Comparison of ENCODE assay signal across 33 cellular contexts in the genomic region with DNA sequence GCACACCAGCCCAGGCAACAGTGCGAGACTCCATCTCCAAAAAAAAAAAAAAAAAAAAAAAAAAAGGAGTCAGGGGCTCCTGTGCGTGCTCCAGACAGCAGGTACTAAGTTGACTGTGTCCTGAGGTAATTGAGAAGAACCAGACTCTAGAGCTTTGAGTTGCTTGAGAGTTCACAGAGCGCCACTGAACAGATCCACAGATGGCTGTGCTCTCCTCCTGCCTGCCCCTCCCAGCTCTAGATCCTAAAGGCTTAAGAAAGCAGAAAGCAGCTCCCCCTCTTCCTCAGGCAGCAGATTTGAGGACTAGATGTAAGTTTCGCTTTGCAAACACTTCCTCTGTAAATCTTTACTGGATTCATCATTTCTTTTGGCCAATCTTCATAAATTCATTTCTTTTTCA. TPM values are rescaled to one million over a fixed set of nuclear protein-coding genes. Genes with fewer than 3 reads are reported as not detected.
"Had no signal": no experiment of that assay in that cellular context is flagged by ENCODE, and none has a peak within 500 bp of the region (broad histone marks: within the 10 kb centered on the region; RNA-seq: fewer than 3 reads in every experiment).

No MANE protein-coding gene starts in this region.

- H3K4me3 ChIP-seq: body of pancreas, breast epithelium, MG63, Peyer's patch, SK-N-MC had no signal

- H3K27me3 Mint-ChIP-seq: activated CD4-positive, alpha-beta T cell treated with anti-CD3 and anti-CD28 coated beads, Interleukin-2, amount 10 ng/mL, durations not matched to agents 24 days and 14 days; activated naive CD4-positive, alpha-beta T cell treated with anti-CD3 and anti-CD28 coated beads, Interleukin-2, amount 50 U/mL, for 24 hours; activated naive CD8-positive, alpha-beta T cell treated with anti-CD3 and anti-CD28 coated beads, Interleukin-2, amount 10 ng/mL, durations not matched to agents 7 days and 5 days; activated T-helper 17 cell treated with anti-CD3 and anti-CD28 coated beads, Interleukin-2, amount 50 U/mL, for 72 hours had no signal

- H3K36me3 ChIP-seq: breast epithelium, MG63 had no signal

- H3K4me1 ChIP-seq: body of pancreas, breast epithelium, Peyer's patch had no signal

- H3K27ac ChIP-seq: body of pancreas, breast epithelium, Peyer's patch, SK-N-MC, WERI-Rb-1 had no signal

- H3K9me3 Mint-ChIP-seq: activated CD4-positive, alpha-beta T cell treated with anti-CD3 and anti-CD28 coated beads, Interleukin-2, amount 10 ng/mL, durations not matched to agents 24 days and 14 days; activated naive CD4-positive, alpha-beta T cell treated with anti-CD3 and anti-CD28 coated beads, Interleukin-2, amount 50 U/mL, for 24 hours; activated naive CD8-positive, alpha-beta T cell treated with anti-CD3 and anti-CD28 coated beads, Interleukin-2, amount 10 ng/mL, durations not matched to agents 7 days and 5 days; activated T-cell treated with anti-CD3 and anti-CD28 coated beads, Interleukin-2, amount 50 U/mL, for 72 hours; activated T-helper 17 cell treated with anti-CD3 and anti-CD28 coated beads, Interleukin-2, amount 50 U/mL, for 72 hours had no signal

- H3K9me3 ChIP-seq: body of pancreas, breast epithelium, MG63, Peyer's patch had no signal

- H3K4me1 Mint-ChIP-seq: activated naive CD4-positive, alpha-beta T cell treated with anti-CD3 and anti-CD28 coated beads, Interleukin-2, amount 50 U/mL, for 24 hours; activated naive CD8-positive, alpha-beta T cell treated with anti-CD3 and anti-CD28 coated beads, Interleukin-2, amount 10 ng/mL, durations not matched to agents 7 days and 5 days had no signal

- H3K4me3 Mint-ChIP-seq: activated CD4-positive, alpha-beta T cell treated with anti-CD3 and anti-CD28 coated beads, Interleukin-2, amount 10 ng/mL, durations not matched to agents 24 days and 14 days; activated naive CD4-positive, alpha-beta T cell treated with anti-CD3 and anti-CD28 coated beads, Interleukin-2, amount 50 U/mL, for 24 hours; activated naive CD8-positive, alpha-beta T cell treated with anti-CD3 and anti-CD28 coated beads, Interleukin-2, amount 10 ng/mL, durations not matched to agents 7 days and 5 days; activated T-cell treated with anti-CD3 and anti-CD28 coated beads, Interleukin-2, amount 50 U/mL, for 72 hours; activated T-helper 17 cell treated with anti-CD3 and anti-CD28 coated beads, Interleukin-2, amount 50 U/mL, for 72 hours had no signal

- ATAC-seq: activated T-cell treated with anti-CD3 and anti-CD28 coated beads, Interleukin-2, amount 50 U/mL, for 72 hours; activated T-helper 17 cell treated with anti-CD3 and anti-CD28 coated beads, Interleukin-2, amount 50 U/mL, for 72 hours; body of pancreas; PC-3; Right ventricle myocardium inferior had no signal

- H3K27me3 ChIP-seq: body of pancreas, breast epithelium, MG63, Peyer's patch had no signal

- DNase-seq: activated CD4-positive, alpha-beta T cell treated with anti-CD3 and anti-CD28 coated beads, Interleukin-2, amount 10 ng/mL, durations not matched to agents 24 days and 14 days; activated CD4-positive, alpha-beta T cell treated with anti-CD3 and anti-CD28 coated beads, Interleukin-2, amount 50 U/mL, for 4 hours; activated CD4-positive, CD25-positive, alpha-beta regulatory T cell; activated CD8-positive, alpha-beta memory T cell treated with anti-CD3 and anti-CD28 coated beads, Interleukin-2, amount 50 U/mL, for 4 hours; activated gamma-delta T cell; activated naive CD4-positive, alpha-beta T cell treated with Interleukin-2 at 50 U/mL for 16 hours; activated naive CD8-positive, alpha-beta T cell treated with anti-CD3 and anti-CD28 coated beads, Interleukin-2, amount 10 ng/mL, durations not matched to agents 7 days and 5 days; activated T-cell treated with anti-CD3 and anti-CD28 coated beads for 4 hours; activated T-cell treated with anti-CD3 and anti-CD28 coated beads, Interleukin-2, amount 50 U/mL, for 72 hours; body of pancreas; cerebellar nuclear complex; Kasumi-1; KG1; MG63; NCI-H1092; NCI-H1436 treated with DMSO at 0.1 percent for 48 hours; NCI-H1694 treated with DMSO at 0.1 percent for 48 hours; NCI-H2029; NCI-H345; NCI-H524 treated with DMSO at 0.1 percent for 48 hours; PC-3; RPMI8226; SIG-M5; T1000; WERI-Rb-1 had no signal

- H3K27ac Mint-ChIP-seq: activated CD4-positive, alpha-beta T cell treated with anti-CD3 and anti-CD28 coated beads, Interleukin-2, amount 10 ng/mL, durations not matched to agents 24 days and 14 days; activated naive CD8-positive, alpha-beta T cell treated with anti-CD3 and anti-CD28 coated beads, Interleukin-2, amount 10 ng/mL, durations not matched to agents 7 days and 5 days; activated T-cell treated with anti-CD3 and anti-CD28 coated beads, Interleukin-2, amount 50 U/mL, for 72 hours; activated T-helper 17 cell treated with anti-CD3 and anti-CD28 coated beads, Interleukin-2, amount 50 U/mL, for 72 hours had no signal

RNA-seq across cellular contexts. Expression of gene SHH, which starts 38.7 kb away (rescaled TPM):
- total RNA-seq: activated CD4-positive, alpha-beta T cell treated with anti-CD3 and anti-CD28 coated beads, Interleukin-2, amount 10 ng/mL, durations not matched to agents 24 days and 14 days; activated naive CD8-positive, alpha-beta T cell treated with anti-CD3 and anti-CD28 coated beads, Interleukin-2, amount 10 ng/mL, durations not matched to agents 7 days and 5 days; activated T-helper 17 cell treated with anti-CD3 and anti-CD28 coated beads, Interleukin-2, amount 50 U/mL, for 72 hours; breast epithelium; cardiac septum; Right ventricle myocardium inferior; T-helper 1 cell treated with Interleukin-12 subunit alpha and Interleukin-12 subunit beta and Interleukin-4 antibody, amounts not matched to agents 30 ng/mL and 1 ng/mL, for 36 hours had no signal
